In the genomic region with DNA sequence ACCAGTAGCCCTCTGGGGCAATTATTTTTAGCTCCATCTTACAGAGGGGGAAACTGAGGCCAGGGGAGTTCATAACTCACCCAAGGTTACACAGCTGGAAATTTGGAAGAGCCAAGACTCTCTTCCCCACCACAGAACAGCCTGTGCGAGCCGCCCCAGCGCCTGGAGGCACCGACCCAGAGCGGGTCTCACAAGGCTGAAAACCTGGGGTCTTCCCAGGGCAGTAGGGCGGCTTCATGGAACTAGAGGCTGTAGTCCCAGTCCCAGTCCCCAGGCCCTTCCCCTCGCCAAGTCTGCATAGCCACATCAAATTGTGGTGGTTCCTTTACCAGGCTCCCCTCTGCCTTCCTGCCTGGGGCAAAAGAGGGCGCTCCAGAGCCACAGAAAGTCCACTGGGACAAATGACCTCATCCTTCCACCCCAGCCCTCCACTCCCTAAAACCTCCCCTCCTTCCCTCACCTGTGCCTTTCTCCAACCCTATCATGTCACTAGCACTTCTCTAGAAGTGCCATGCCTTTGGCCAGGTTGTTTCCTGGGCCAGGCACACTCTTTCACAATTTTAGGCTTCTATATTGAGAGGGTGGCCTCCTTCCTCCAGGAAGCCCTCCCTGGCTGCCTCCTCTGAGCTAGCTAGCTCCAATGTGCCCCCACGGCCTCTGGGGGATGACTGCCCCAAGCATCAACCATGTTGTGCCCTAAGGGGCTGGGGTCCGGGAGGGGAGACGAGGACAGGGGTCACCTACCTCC, we compare ENCODE assay signal across 8 cellular contexts. TPM values are rescaled to one million over a fixed set of nuclear protein-coding genes. Genes with fewer than 3 reads are reported as not detected.
DNase-seq lines count a peak whose midpoint lies in the region; ATAC-seq lines count a peak whose summit lies in the region.

No MANE protein-coding gene starts in this region.

- H3K9me3 Mint-ChIP-seq in effector memory CD8-positive, alpha-beta T cell, result no peaks in the 10 kb centered on the region
- no peaks in the 10 kb centered on the region for H3K9me3 Mint-ChIP-seq in stimulated activated naive CD8-positive, alpha-beta T cell treated with anti-CD3 and anti-CD28 coated beads, Interleukin-15, Interleukin-2, amounts not matched to agents 100 ng/mL and 50 ng/mL, for 24 hours

- no peaks in the 10 kb centered on the region for H3K79me2 ChIP-seq in Karpas-422 (ENCODE audit: low read length)

- H3K27me3 Mint-ChIP-seq in effector memory CD8-positive, alpha-beta T cell, result peaks cover 15 to 46% of the 10 kb centered on the region in 2 donors
- peaks cover 15% of the 10 kb centered on the region for H3K27me3 Mint-ChIP-seq in stimulated activated naive CD8-positive, alpha-beta T cell treated with anti-CD3 and anti-CD28 coated beads, Interleukin-15, Interleukin-2, amounts not matched to agents 100 ng/mL and 50 ng/mL, for 24 hours

- no peaks in the 10 kb centered on the region for H4K20me1 ChIP-seq in Karpas-422 (ENCODE audit: insufficient read depth, low read depth, low read length)

- H3K4me1 Mint-ChIP-seq in effector memory CD8-positive, alpha-beta T cell (ENCODE audit: low read depth in 2 of 2), result peaks cover 16 to 27% of the 10 kb centered on the region in 2 donors
- H3K4me1 Mint-ChIP-seq in stimulated activated naive CD8-positive, alpha-beta T cell treated with anti-CD3 and anti-CD28 coated beads, Interleukin-15, Interleukin-2, amounts not matched to agents 100 ng/mL and 50 ng/mL, for 24 hours (ENCODE audit: low read depth), result peaks cover 33% of the 10 kb centered on the region

- 33 to 37% methylated on average over 9 to 10 of the region's 11 CpGs for WGBS in mesodermal cell (ENCODE audit: insufficient coverage in 2 of 2), 2 experiments

- no peaks in the 10 kb centered on the region for H3K9me2 ChIP-seq in Karpas-422 (replicated peaks; ENCODE audit: insufficient read depth, low read length)

- DNase-seq in D341Med (ENCODE audit: low spot score) (peak; percentile 69), Karpas-422 (peak; percentile 78)
- peak; percentile 75 for DNase-seq in activated CD4-positive, alpha-beta T cell treated with anti-CD3 and anti-CD28 coated beads for 48 hours
- DNase-seq in effector memory CD8-positive, alpha-beta T cell, result peak; percentile 27 to 39 (median 32)

- no peak overlapping the region for H3K9ac ChIP-seq in Karpas-422 (ENCODE audit: low read length)

- H3K4me3 Mint-ChIP-seq in effector memory CD8-positive, alpha-beta T cell, result no peak overlapping the region
- H3K4me3 Mint-ChIP-seq in stimulated activated naive CD8-positive, alpha-beta T cell treated with anti-CD3 and anti-CD28 coated beads, Interleukin-15, Interleukin-2, amounts not matched to agents 100 ng/mL and 50 ng/mL, for 24 hours, result no peak overlapping the region

- no peak overlapping the region for H3K4me3 ChIP-seq in Karpas-422 (ENCODE audit: low read length)
- peak overlapping the region; percentile 32 for H3K4me3 ChIP-seq in mesodermal cell (ENCODE audit: extremely low read depth, insufficient read depth, low read length, poor library complexity, severe bottlenecking)

- peaks cover 7% of the 10 kb centered on the region for H3K36me3 Mint-ChIP-seq in effector memory CD8-positive, alpha-beta T cell (ENCODE audit: insufficient read depth)
- no peaks in the 10 kb centered on the region for H3K36me3 Mint-ChIP-seq in stimulated activated naive CD8-positive, alpha-beta T cell treated with anti-CD3 and anti-CD28 coated beads, Interleukin-15, Interleukin-2, amounts not matched to agents 100 ng/mL and 50 ng/mL, for 24 hours (ENCODE audit: low read depth)

- ATAC-seq in effector memory CD8-positive, alpha-beta T cell (replicated peaks), result peak; percentile 52
- no peak for ATAC-seq in HG02678 (IDR thresholded peaks at IDR 0.05; ENCODE audit: unreplicated experiment)
- no peak for ATAC-seq in GM19467 (IDR thresholded peaks at IDR 0.05; ENCODE audit: unreplicated experiment)

- H2AFZ ChIP-seq in Karpas-422 (ENCODE audit: low read length), result no peak overlapping the region

- peaks cover 9% of the 10 kb centered on the region for H3K4me1 ChIP-seq in Karpas-422 (ENCODE audit: low read length)
- peaks cover 46% of the 10 kb centered on the region for H3K4me1 ChIP-seq in mesodermal cell (ENCODE audit: control insufficient read depth, insufficient read depth, low read length, poor library complexity, severe bottlenecking)

- H3K9me3 ChIP-seq in Karpas-422 (ENCODE audit: low read length), result no peaks in the 10 kb centered on the region
- no peaks in the 10 kb centered on the region for H3K9me3 ChIP-seq in mesodermal cell (ENCODE audit: control insufficient read depth, low read length)

- no peak overlapping the region for H3K27ac Mint-ChIP-seq in effector memory CD8-positive, alpha-beta T cell
- peak overlapping the region; percentile 43 for H3K27ac Mint-ChIP-seq in stimulated activated naive CD8-positive, alpha-beta T cell treated with anti-CD3 and anti-CD28 coated beads, Interleukin-15, Interleukin-2, amounts not matched to agents 100 ng/mL and 50 ng/mL, for 24 hours

- H3K27me3 ChIP-seq in Karpas-422 (ENCODE audit: low read length), result no peaks in the 10 kb centered on the region

- H3K36me3 ChIP-seq in Karpas-422 (ENCODE audit: insufficient read depth, low read length) (no peaks in the 10 kb centered on the region), mesodermal cell (ENCODE audit: control insufficient read depth, insufficient read depth, low read length) (no peaks in the 10 kb centered on the region)

- no peak overlapping the region for H3K4me2 ChIP-seq in Karpas-422 (ENCODE audit: low read depth, low read length, poor library complexity, severe bottlenecking)

- H3K27ac ChIP-seq in Karpas-422 (ENCODE audit: low read length), result no peak overlapping the region
- peak overlapping the region; percentile 96 for H3K27ac ChIP-seq in mesodermal cell (ENCODE audit: low read depth, low read length, severe bottlenecking)

RNA-seq across cellular contexts. Expression of gene CDC42EP1, which starts 15.2 kb away (rescaled TPM):
- total RNA-seq in Karpas-422 (2014; rRNA removed; shearing (Covaris generic); ENCODE audit: low replicate concordance), result not detected in 2 replicates
- 82.1 TPM for polyA plus RNA-seq in mesodermal cell (2013, experiment 1 of 2)
- 64.8 TPM for polyA plus RNA-seq in mesodermal cell (2013, experiment 2 of 2)

RNA-seq across cellular contexts. Expression of gene CARD10, which starts 25.9 kb away (rescaled TPM):
- not detected in 2 replicates for total RNA-seq in Karpas-422 (2014; rRNA removed; shearing (Covaris generic); ENCODE audit: low replicate concordance)
- polyA plus RNA-seq in mesodermal cell (2013, experiment 1 of 2), result 9.3 TPM
- 7.5 TPM for polyA plus RNA-seq in mesodermal cell (2013, experiment 2 of 2)

RNA-seq across cellular contexts. Expression of gene LGALS2, which starts 34.8 kb away (rescaled TPM):
- not detected in 2 replicates for total RNA-seq in Karpas-422 (2014; rRNA removed; shearing (Covaris generic); ENCODE audit: low replicate concordance)
- not detected for polyA plus RNA-seq in mesodermal cell (2013, experiment 1 of 2)
- polyA plus RNA-seq in mesodermal cell (2013, experiment 2 of 2), result not detected

RNA-seq across cellular contexts. Expression of gene MFNG, which starts 58.9 kb away (rescaled TPM):
- 91.1 and 105 TPM in 2 replicates for total RNA-seq in Karpas-422 (2014; rRNA removed; shearing (Covaris generic); ENCODE audit: low replicate concordance)
- polyA plus RNA-seq in mesodermal cell (2013, experiment 1 of 2), result 1.4 TPM
- polyA plus RNA-seq in mesodermal cell (2013, experiment 2 of 2), result 0.76 TPM
